ENCODE assay signal across 20 cellular contexts in the genomic region with DNA sequence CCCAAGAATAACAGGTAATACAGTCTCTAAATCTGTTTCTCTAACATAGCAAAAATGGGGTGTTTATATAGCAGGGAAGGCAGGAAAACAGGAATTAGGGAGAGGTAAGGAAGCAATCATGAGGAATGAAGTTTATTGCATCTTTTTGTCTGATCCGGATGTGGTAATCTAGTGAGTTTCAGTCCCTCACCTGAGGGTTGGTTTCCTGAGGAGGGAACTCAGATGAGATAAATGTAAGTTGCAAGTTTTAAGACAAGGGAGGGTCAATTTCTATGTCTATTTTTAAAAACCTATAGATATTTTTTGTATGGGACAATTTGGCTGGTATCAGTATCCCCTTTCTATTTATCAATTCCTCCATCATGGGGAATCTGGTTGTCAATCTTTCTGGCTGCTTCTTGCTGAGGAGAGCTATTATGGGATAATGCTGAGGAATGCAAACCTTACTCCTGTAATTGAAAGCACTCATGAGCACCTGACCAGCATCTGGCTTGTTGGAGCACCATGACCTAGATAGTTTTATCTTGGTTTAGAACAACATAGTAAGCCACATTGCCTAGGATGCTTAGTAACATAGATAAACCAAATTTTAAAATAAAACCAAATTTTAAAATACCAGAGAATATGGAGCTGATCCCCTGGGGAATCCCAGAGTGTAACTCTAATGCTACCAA.
"Had no signal": no experiment of that assay in that cellular context is flagged by ENCODE, and none has a peak within 500 bp of the region (broad histone marks: within the 10 kb centered on the region; RNA-seq: fewer than 3 reads in every experiment).

No MANE protein-coding gene starts in this region.

- ATAC-seq: K562, T-cell had no signal

- H3K4me2 ChIP-seq: PC-9 had no signal

- H3K4me3 ChIP-seq: K562, MG63, PC-9, Peyer's patch, SJSA1, SK-N-MC had no signal

- H3K36me3 ChIP-seq: MG63, Peyer's patch, SJSA1 had no signal

- H3K27me3 ChIP-seq: MG63, Peyer's patch, SJSA1 had no signal

- H3K9me3 ChIP-seq: MG63, Peyer's patch, SJSA1 had no signal

- H2AFZ ChIP-seq: PC-9 had no signal

- DNase-seq: IMR-90, MG63, NCI-H1436, NCI-H1694, NCI-H187 treated with DMSO at 0.1 percent for 48 hours, NCI-H2171 treated with DMSO at 0.1 percent for 48 hours, NCI-H446 treated with DMSO at 0.1 percent for 48 hours, NCI-H510A treated with DMSO at 0.1 percent for 48 hours, NCI-H526, NCI-H82, OCI-M1, PC-9, Peyer's patch, Right ventricle myocardium superior, SIG-M5, SW 1271, T-cell had no signal

- H3K27ac ChIP-seq: PC-9, Peyer's patch, SJSA1, SK-N-MC had no signal

- H3K4me1 ChIP-seq: Peyer's patch, SJSA1 had no signal
